ENCODE assay signal across 1 cellular context in genomic region chr17:2215616-2216364, GRCh38.
TF ChIP-seq lines count a peak whose summit lies in the region.

No MANE protein-coding gene starts in this region.

TF ChIP-seq in GM12878, 131 proteins besides CTCF, POLR2A, EP300 and RAD21 (continued from another document and continues in another):
- TF ChIP-seq CUX1 (IDR thresholded peaks at IDR 0.05; ENCODE audit: insufficient replicate concordance, low read depth, low read length) (no peak), MEF2A (IDR thresholded peaks at IDR 0.05; ENCODE audit: insufficient read depth, low read depth, low read length) (no peak), ATF7 (IDR thresholded peaks at IDR 0.05; ENCODE audit: low read depth) (peak; percentile 61), MAX (IDR thresholded peaks at IDR 0.05; ENCODE audit: low read depth, low read length) (peak; percentile 75), MYB (IDR thresholded peaks at IDR 0.05; ENCODE audit: borderline replicate concordance, low read depth, low read length) (no peak), BACH1 (IDR thresholded peaks at IDR 0.05; ENCODE audit: borderline replicate concordance) (no peak), CREM (IDR thresholded peaks at IDR 0.05; ENCODE audit: low read depth) (peak; percentile 78; the same call in 1 of the 2 replicates), MTA3 (IDR thresholded peaks at IDR 0.05; ENCODE audit: borderline replicate concordance, low read length) (no peak), FOXK2 (IDR thresholded peaks at IDR 0.05) (no peak), FOS (IDR thresholded peaks at IDR 0.05; ENCODE audit: borderline replicate concordance, extremely low read depth, insufficient read length) (no peak), EZH2 (IDR thresholded peaks at IDR 0.05; ENCODE audit: borderline replicate concordance, control insufficient read depth, low read depth, low read length) (no peak), GABPA (IDR thresholded peaks at IDR 0.05; ENCODE audit: low read depth) (peak; percentile 42; the same call in 1 of the 2 replicates), CBFB (IDR thresholded peaks at IDR 0.05; ENCODE audit: low read depth) (peak; percentile 57; the same call in 1 of the 2 replicates), TCF3 (IDR thresholded peaks at IDR 0.05; ENCODE audit: borderline replicate concordance, insufficient read depth, low read depth, low read length) (peak; percentile 98), JUNB (IDR thresholded peaks at IDR 0.05) (no peak), STAT3 (IDR thresholded peaks at IDR 0.05; ENCODE audit: low read depth, low read length) (no peak), ZZZ3 (IDR thresholded peaks at IDR 0.05; ENCODE audit: control insufficient read depth, insufficient read length, low read depth) (no peak), SMARCA5 (IDR thresholded peaks at IDR 0.05) (0 out of 2 replicates have a peak, but pooled peaks have one; percentile 82), IKZF2 (IDR thresholded peaks at IDR 0.05) (peak; percentile 32 to 50; a peak in 3 of 4 replicates), CHD4 (IDR thresholded peaks at IDR 0.05) (no peak), IKZF1 (conservative IDR thresholded peaks at IDR 0.05) (peak; percentile 56; the same call in 1 of the 2 replicates), TCF12 (IDR thresholded peaks at IDR 0.05; ENCODE audit: low read depth, low read length) (peak; percentile 98), ZBED1 (IDR thresholded peaks at IDR 0.05; ENCODE audit: borderline replicate concordance) (no peak), ZNF217 (IDR thresholded peaks at IDR 0.05) (no peak), DPF2 (IDR thresholded peaks at IDR 0.05) (no peak), RFX5 (IDR thresholded peaks at IDR 0.05; ENCODE audit: low read depth, low read length) (no peak), RAD51 (IDR thresholded peaks at IDR 0.05) (no peak), ZNF274 (IDR thresholded peaks at IDR 0.05; ENCODE audit: insufficient read depth, insufficient read length) (no peak), POLR2AphosphoS2 (IDR thresholded peaks at IDR 0.05; ENCODE audit: low read depth, low read length) (peak; percentile 82), ETV6 (conservative IDR thresholded peaks at IDR 0.05 in 1 of 2, IDR thresholded peaks at IDR 0.05 in 1 of 2; ENCODE audit: borderline replicate concordance in 1 of 2, low read depth in 1 of 2) (no peak), CREB1 (IDR thresholded peaks at IDR 0.05; ENCODE audit: low read depth) (peak; percentile 75), SRF (IDR thresholded peaks at IDR 0.05; ENCODE audit: low read depth in 2 of 2, low read length in 2 of 2) (no peak), POLR2AphosphoS5 (IDR thresholded peaks at IDR 0.05; ENCODE audit: low read length) (peak; percentile 97), TBL1XR1 (IDR thresholded peaks at IDR 0.05; ENCODE audit: low read depth, low read length) (no peak), BRCA1 (IDR thresholded peaks at IDR 0.05; ENCODE audit: low read depth, low read length) (no peak), PAX8 (IDR thresholded peaks at IDR 0.05) (no peak), MXI1 (IDR thresholded peaks at IDR 0.05; ENCODE audit: low read depth, low read length) (0 out of 2 replicates have a peak, but pooled peaks have one; percentile 11), ZNF384 (IDR thresholded peaks at IDR 0.05; ENCODE audit: borderline replicate concordance, low read depth, low read length) (peak; percentile 50; the same call in 1 of the 2 replicates), ZNF592 (IDR thresholded peaks at IDR 0.05) (no peak), HCFC1 (IDR thresholded peaks at IDR 0.05; ENCODE audit: low read length) (0 out of 2 replicates have a peak, but pooled peaks have one; percentile 30)
- TF ChIP-seq, protein P1, sequence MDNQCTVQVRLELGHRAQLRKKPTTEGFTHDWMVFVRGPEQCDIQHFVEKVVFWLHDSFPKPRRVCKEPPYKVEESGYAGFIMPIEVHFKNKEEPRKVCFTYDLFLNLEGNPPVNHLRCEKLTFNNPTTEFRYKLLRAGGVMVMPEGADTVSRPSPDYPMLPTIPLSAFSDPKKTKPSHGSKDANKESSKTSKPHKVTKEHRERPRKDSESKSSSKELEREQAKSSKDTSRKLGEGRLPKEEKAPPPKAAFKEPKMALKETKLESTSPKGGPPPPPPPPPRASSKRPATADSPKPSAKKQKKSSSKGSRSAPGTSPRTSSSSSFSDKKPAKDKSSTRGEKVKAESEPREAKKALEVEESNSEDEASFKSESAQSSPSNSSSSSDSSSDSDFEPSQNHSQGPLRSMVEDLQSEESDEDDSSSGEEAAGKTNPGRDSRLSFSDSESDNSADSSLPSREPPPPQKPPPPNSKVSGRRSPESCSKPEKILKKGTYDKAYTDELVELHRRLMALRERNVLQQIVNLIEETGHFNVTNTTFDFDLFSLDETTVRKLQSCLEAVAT (IDR thresholded peaks at IDR 0.05) = no peak
- TF ChIP-seq, protein P2, sequence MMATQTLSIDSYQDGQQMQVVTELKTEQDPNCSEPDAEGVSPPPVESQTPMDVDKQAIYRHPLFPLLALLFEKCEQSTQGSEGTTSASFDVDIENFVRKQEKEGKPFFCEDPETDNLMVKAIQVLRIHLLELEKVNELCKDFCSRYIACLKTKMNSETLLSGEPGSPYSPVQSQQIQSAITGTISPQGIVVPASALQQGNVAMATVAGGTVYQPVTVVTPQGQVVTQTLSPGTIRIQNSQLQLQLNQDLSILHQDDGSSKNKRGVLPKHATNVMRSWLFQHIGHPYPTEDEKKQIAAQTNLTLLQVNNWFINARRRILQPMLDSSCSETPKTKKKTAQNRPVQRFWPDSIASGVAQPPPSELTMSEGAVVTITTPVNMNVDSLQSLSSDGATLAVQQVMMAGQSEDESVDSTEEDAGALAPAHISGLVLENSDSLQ (IDR thresholded peaks at IDR 0.05) = peak; percentile 44; the same call in 1 of the 2 replicates
- TF ChIP-seq, protein P3, sequence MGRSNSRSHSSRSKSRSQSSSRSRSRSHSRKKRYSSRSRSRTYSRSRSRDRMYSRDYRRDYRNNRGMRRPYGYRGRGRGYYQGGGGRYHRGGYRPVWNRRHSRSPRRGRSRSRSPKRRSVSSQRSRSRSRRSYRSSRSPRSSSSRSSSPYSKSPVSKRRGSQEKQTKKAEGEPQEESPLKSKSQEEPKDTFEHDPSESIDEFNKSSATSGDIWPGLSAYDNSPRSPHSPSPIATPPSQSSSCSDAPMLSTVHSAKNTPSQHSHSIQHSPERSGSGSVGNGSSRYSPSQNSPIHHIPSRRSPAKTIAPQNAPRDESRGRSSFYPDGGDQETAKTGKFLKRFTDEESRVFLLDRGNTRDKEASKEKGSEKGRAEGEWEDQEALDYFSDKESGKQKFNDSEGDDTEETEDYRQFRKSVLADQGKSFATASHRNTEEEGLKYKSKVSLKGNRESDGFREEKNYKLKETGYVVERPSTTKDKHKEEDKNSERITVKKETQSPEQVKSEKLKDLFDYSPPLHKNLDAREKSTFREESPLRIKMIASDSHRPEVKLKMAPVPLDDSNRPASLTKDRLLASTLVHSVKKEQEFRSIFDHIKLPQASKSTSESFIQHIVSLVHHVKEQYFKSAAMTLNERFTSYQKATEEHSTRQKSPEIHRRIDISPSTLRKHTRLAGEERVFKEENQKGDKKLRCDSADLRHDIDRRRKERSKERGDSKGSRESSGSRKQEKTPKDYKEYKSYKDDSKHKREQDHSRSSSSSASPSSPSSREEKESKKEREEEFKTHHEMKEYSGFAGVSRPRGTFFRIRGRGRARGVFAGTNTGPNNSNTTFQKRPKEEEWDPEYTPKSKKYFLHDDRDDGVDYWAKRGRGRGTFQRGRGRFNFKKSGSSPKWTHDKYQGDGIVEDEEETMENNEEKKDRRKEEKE (IDR thresholded peaks at IDR 0.05) = no peak
- TF ChIP-seq, protein P4, sequence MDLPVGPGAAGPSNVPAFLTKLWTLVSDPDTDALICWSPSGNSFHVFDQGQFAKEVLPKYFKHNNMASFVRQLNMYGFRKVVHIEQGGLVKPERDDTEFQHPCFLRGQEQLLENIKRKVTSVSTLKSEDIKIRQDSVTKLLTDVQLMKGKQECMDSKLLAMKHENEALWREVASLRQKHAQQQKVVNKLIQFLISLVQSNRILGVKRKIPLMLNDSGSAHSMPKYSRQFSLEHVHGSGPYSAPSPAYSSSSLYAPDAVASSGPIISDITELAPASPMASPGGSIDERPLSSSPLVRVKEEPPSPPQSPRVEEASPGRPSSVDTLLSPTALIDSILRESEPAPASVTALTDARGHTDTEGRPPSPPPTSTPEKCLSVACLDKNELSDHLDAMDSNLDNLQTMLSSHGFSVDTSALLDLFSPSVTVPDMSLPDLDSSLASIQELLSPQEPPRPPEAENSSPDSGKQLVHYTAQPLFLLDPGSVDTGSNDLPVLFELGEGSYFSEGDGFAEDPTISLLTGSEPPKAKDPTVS (IDR thresholded peaks at IDR 0.05; ENCODE audit: low read depth, low read length) = no peak
- TF ChIP-seq, protein P5, sequence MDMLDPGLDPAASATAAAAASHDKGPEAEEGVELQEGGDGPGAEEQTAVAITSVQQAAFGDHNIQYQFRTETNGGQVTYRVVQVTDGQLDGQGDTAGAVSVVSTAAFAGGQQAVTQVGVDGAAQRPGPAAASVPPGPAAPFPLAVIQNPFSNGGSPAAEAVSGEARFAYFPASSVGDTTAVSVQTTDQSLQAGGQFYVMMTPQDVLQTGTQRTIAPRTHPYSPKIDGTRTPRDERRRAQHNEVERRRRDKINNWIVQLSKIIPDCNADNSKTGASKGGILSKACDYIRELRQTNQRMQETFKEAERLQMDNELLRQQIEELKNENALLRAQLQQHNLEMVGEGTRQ (IDR thresholded peaks at IDR 0.05; ENCODE audit: borderline replicate concordance, low read depth, low read length) = no peak
- TF ChIP-seq, protein P6, sequence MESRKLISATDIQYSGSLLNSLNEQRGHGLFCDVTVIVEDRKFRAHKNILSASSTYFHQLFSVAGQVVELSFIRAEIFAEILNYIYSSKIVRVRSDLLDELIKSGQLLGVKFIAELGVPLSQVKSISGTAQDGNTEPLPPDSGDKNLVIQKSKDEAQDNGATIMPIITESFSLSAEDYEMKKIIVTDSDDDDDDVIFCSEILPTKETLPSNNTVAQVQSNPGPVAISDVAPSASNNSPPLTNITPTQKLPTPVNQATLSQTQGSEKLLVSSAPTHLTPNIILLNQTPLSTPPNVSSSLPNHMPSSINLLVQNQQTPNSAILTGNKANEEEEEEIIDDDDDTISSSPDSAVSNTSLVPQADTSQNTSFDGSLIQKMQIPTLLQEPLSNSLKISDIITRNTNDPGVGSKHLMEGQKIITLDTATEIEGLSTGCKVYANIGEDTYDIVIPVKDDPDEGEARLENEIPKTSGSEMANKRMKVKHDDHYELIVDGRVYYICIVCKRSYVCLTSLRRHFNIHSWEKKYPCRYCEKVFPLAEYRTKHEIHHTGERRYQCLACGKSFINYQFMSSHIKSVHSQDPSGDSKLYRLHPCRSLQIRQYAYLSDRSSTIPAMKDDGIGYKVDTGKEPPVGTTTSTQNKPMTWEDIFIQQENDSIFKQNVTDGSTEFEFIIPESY (IDR thresholded peaks at IDR 0.05) = no peak
